Comparison of ENCODE assay signal across 13 cellular contexts in the genomic region with DNA sequence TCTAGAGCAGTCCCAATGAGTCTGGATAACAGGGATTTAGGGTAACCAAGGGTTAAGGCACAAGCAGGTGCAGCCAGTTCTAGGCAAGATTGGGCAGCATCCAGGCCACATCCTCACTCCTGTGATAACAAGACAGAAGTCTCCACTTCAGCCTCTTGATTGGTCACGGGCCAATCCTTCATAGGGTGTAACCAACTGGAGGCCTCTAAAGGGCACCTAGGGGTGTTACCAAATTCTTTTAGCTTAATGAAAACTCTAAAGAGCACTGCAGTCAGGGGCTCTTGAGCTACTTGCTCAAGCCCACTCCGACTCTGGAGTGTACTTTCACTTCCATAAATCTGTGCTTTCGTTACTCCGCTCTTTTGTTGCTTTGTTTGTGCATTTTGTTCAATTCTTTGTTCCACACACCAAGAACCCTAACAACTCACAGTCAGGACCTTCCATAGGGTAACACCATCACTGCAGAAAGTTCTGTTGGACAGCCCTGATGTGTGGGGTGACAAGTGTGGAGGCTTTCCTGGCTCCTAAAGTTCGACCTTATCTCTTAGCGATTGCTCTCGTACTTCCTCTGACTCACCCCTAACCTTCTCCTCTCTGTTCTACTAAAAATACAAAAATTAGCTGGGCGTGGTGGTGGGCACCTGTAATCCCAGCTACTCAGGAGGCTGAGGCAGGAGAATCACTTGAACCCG. TPM values are rescaled to one million over a fixed set of nuclear protein-coding genes. Genes with fewer than 3 reads are reported as not detected.
A peak's percentile ranks its signal among the peaks of the same experiment; 100 is the strongest.
DNase-seq lines count a peak whose midpoint lies in the region; ATAC-seq and TF ChIP-seq lines count a peak whose summit lies in the region.
"Had no signal": no experiment of that assay in that cellular context is flagged by ENCODE, and none has a peak within 500 bp of the region (broad histone marks: within the 10 kb centered on the region; RNA-seq: fewer than 3 reads in every experiment).

No MANE protein-coding gene starts in this region.

- TF ChIP-seq CTCF in right atrium auricular region (IDR thresholded peaks at IDR 0.05) = no peak
- TF ChIP-seq CTCF in thyroid gland (IDR thresholded peaks at IDR 0.05) = no peak

- TF ChIP-seq POLR2A in thyroid gland (IDR thresholded peaks at IDR 0.05) = peak in 1 of 2 donors; percentile 69

- ATAC-seq in left cardiac atrium (no peak), GM18517 (IDR thresholded peaks at IDR 0.05; ENCODE audit: unreplicated experiment) (no peak)
- ATAC-seq: foreskin keratinocyte had no signal

- H3K4me1 Mint-ChIP-seq in activated naive CD8-positive, alpha-beta T cell (ENCODE audit: low read depth) = peaks cover 42% of the 10 kb centered on the region

- H3K4me1 ChIP-seq in right atrium auricular region (peaks cover 0 to 15% of the 10 kb centered on the region in 2 donors), thyroid gland (peaks cover 5 to 21% of the 10 kb centered on the region in 2 donors)

- H3K27ac ChIP-seq in right atrium auricular region = no peak overlapping the region
- H3K27ac ChIP-seq in thyroid gland = peak overlapping the region; percentile 62 to 84 (median 80)
- H3K27ac ChIP-seq: foreskin keratinocyte had no signal

- peaks cover 8% of the 10 kb centered on the region for H3K36me3 ChIP-seq in right atrium auricular region
- H3K36me3 ChIP-seq in thyroid gland = peaks cover 0 to 7% of the 10 kb centered on the region in 2 donors

- H3K4me3 ChIP-seq in right atrium auricular region = no peak overlapping the region
- peak overlapping the region in 1 of 3 donors; percentile 17 for H3K4me3 ChIP-seq in thyroid gland (replicated peaks in 1 of 3)

- DNase-seq in right atrium auricular region (ENCODE audit: low spot score) (peak; percentile 53), left cardiac atrium (no peak), NCI-H2196 treated with DMSO at 0.1 percent for 48 hours (lab: John Stamatoyannopoulos, UW; ENCODE audit: unreplicated experiment) (peak; percentile 12), thyroid gland (peak; percentile 25 to 91), RPMI8226 (no peak), NCI-H1092 (lab: John Stamatoyannopoulos, UW) (no peak)
- DNase-seq: amniotic stem cell; C1 segment of cervical spinal cord; foreskin keratinocyte; NCI-H510A treated with DMSO at 0.1 percent for 48 hours; stimulated activated CD4-positive, alpha-beta T cell treated with anti-CD3 and anti-CD28 coated beads, Interleukin-4, amount 100 ng/mL, for 4 hours had no signal

- no peaks in the 10 kb centered on the region for H3K9me3 Mint-ChIP-seq in activated naive CD8-positive, alpha-beta T cell (ENCODE audit: low read depth)

- no peaks in the 10 kb centered on the region for H3K27me3 ChIP-seq in right atrium auricular region
- no peaks in the 10 kb centered on the region for H3K27me3 ChIP-seq in thyroid gland
- H3K27me3 ChIP-seq: foreskin keratinocyte had no signal

- peak overlapping the region; percentile 5 for H3K4me3 Mint-ChIP-seq in activated naive CD8-positive, alpha-beta T cell

- peaks cover 8% of the 10 kb centered on the region for H3K36me3 Mint-ChIP-seq in activated naive CD8-positive, alpha-beta T cell

- no peaks in the 10 kb centered on the region for H3K9me3 ChIP-seq in right atrium auricular region
- H3K9me3 ChIP-seq in thyroid gland = no peaks in the 10 kb centered on the region

- WGBS in thyroid gland, 2 donors = 60 to 79% methylated on average over 8 to 9 of the region's 9 CpGs

- H3K27me3 Mint-ChIP-seq in activated naive CD8-positive, alpha-beta T cell = no peaks in the 10 kb centered on the region

- intact Hi-C loops in left cardiac atrium (cut with DNase I) = no loop called here
- intact Hi-C loops in thyroid gland (cut with DNase I) = loop anchor here (10.0 kb wide), 1 partner anchor 48 kb away; a partner anchor contains a TSS

- peak overlapping the region; percentile 56 for H3K27ac Mint-ChIP-seq in activated naive CD8-positive, alpha-beta T cell

RNA-seq across cellular contexts. Expression of a gene that starts 36.1 kb away (rescaled TPM):
- total RNA-seq in right atrium auricular region = 1 to 10 TPM; 1.5 to 2.8 TPM
- 1 to 10 TPM; 4.6 to 6.2 TPM for total RNA-seq in left cardiac atrium
- total RNA-seq in thyroid gland = 1 to 10 TPM; 4.2 to 6.1 (median 5.4) TPM

RNA-seq across cellular contexts. Expression of a gene that starts 36.4 kb away (rescaled TPM):
- total RNA-seq in right atrium auricular region (1 to 10 TPM; 3.1 to 4.2 TPM), left cardiac atrium (1 to 10 TPM; 5.8 to 7.4 TPM), thyroid gland (10 to 100 TPM; 17.7 to 33.3 (median 26.7) TPM)

RNA-seq across cellular contexts. Expression of a gene that starts 49.2 kb away (rescaled TPM):
- 10 to 100 TPM; 19.7 to 21.2 TPM for total RNA-seq in right atrium auricular region
- 10 to 100 TPM; 33.5 to 37.4 TPM for total RNA-seq in left cardiac atrium
- 10 to 100 TPM; 37.0 to 58.9 (median 57.7) TPM for total RNA-seq in thyroid gland

Comparison
In these comparisons a context has a peak if more than half of its experiments do, and no peak if none do; other contexts are left out.
1. DNase-seq: peak in right atrium auricular region (single experiment), NCI-H2196 treated with DMSO at 0.1 percent for 48 hours (single experiment) and thyroid gland (2 of 2); none in left cardiac atrium (single experiment), RPMI8226 (single experiment) and NCI-H1092 (single experiment).
2. H3K27ac ChIP-seq: peak in thyroid gland (3 of 3); none in right atrium auricular region (0 of 2).